ENCODE assay signal across 1 cellular context in the genomic region with DNA sequence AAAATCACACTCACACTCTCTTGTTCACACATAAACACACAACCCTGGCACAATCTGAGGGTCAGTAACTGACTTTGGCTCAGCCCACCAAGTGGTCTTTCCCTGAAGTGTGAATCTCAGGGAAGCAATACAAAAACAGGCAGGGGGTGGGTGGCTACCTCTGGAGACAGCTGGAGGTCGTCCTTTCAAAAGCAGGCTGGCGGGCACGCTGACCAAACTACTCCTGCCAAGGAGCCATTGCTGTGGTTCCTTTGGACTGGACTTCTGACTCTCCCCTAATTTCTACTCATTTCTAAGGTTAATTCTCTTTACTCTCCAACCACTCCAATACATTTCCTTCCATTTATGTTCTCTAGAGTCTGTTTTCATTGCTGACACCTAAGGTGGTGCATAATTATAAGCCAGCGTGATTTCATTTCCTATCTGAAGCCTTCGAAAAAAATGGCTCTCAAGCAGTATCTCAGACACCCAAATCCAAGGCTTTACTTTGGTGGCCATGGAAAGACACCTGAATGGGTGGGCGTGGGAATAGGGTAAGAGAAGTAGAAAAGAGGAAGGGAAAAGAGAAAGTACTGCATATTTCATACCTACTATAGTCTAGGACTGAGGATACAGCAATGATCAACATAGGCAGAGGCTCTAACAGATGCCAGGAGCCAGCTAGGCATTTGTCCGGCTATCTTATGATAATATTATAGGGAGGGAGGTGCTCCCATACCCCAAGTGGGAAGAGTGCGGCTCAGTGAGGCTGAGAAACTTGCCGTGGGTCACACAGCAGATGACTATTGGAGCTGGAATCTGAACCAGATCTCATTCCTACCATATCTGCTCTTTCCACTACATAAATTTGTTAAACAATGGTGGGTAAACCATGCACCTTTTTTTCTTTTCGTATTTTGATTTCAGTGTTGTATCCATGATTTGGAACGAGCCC.
TF ChIP-seq lines count a peak whose summit lies in the region.

No MANE protein-coding gene starts in this region.

TF ChIP-seq in K562, 482 proteins besides CTCF, POLR2A, EP300 and RAD21 (continued from another document and continues in another):
- TF ChIP-seq, protein P1, sequence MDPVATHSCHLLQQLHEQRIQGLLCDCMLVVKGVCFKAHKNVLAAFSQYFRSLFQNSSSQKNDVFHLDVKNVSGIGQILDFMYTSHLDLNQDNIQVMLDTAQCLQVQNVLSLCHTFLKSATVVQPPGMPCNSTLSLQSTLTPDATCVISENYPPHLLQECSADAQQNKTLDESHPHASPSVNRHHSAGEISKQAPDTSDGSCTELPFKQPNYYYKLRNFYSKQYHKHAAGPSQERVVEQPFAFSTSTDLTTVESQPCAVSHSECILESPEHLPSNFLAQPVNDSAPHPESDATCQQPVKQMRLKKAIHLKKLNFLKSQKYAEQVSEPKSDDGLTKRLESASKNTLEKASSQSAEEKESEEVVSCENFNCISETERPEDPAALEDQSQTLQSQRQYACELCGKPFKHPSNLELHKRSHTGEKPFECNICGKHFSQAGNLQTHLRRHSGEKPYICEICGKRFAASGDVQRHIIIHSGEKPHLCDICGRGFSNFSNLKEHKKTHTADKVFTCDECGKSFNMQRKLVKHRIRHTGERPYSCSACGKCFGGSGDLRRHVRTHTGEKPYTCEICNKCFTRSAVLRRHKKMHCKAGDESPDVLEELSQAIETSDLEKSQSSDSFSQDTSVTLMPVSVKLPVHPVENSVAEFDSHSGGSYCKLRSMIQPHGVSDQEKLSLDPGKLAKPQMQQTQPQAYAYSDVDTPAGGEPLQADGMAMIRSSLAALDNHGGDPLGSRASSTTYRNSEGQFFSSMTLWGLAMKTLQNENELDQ (CRISPR knock-in tag; IDR thresholded peaks at IDR 0.05; ENCODE audit: borderline replicate concordance): no peak
- TF ChIP-seq ZNF224 (CRISPR knock-in tag; IDR thresholded peaks at IDR 0.05): no peak
- TF ChIP-seq TSC22D4 (tag; IDR thresholded peaks at IDR 0.05): no peak
- TF ChIP-seq RFX1 (IDR thresholded peaks at IDR 0.05): no peak
- no peak for TF ChIP-seq ZNF707 (CRISPR knock-in tag; conservative IDR thresholded peaks at IDR 0.05)
- no peak for TF ChIP-seq CHD2 (IDR thresholded peaks at IDR 0.05; ENCODE audit: low read depth, low read length)
- TF ChIP-seq HDAC8 (tag; IDR thresholded peaks at IDR 0.05): no peak
- no peak for TF ChIP-seq FIP1L1 (IDR thresholded peaks at IDR 0.05; ENCODE audit: low read depth, low read length, poor library complexity, severe bottlenecking)
- TF ChIP-seq ZKSCAN3 (CRISPR knock-in tag; IDR thresholded peaks at IDR 0.05): 0 out of 2 replicates have a peak, but pooled peaks have one; percentile 8
- peak; percentile 55; the same call in 1 of the 2 replicates for TF ChIP-seq BCOR (IDR thresholded peaks at IDR 0.05)
- no peak for TF ChIP-seq ZNF274 (IDR thresholded peaks at IDR 0.05; ENCODE audit: borderline replicate concordance, low read depth, low read length)
- no peak for TF ChIP-seq EWSR1 (IDR thresholded peaks at IDR 0.05; ENCODE audit: borderline replicate concordance, low read depth, partially characterized antibody)
- TF ChIP-seq ZNF146 (CRISPR knock-in tag; IDR thresholded peaks at IDR 0.05; ENCODE audit: unreplicated experiment): no peak
- TF ChIP-seq, protein P2, sequence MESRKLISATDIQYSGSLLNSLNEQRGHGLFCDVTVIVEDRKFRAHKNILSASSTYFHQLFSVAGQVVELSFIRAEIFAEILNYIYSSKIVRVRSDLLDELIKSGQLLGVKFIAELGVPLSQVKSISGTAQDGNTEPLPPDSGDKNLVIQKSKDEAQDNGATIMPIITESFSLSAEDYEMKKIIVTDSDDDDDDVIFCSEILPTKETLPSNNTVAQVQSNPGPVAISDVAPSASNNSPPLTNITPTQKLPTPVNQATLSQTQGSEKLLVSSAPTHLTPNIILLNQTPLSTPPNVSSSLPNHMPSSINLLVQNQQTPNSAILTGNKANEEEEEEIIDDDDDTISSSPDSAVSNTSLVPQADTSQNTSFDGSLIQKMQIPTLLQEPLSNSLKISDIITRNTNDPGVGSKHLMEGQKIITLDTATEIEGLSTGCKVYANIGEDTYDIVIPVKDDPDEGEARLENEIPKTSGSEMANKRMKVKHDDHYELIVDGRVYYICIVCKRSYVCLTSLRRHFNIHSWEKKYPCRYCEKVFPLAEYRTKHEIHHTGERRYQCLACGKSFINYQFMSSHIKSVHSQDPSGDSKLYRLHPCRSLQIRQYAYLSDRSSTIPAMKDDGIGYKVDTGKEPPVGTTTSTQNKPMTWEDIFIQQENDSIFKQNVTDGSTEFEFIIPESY (CRISPR knock-in tag; IDR thresholded peaks at IDR 0.05): no peak
- TF ChIP-seq THRAP3 (IDR thresholded peaks at IDR 0.05; ENCODE audit: borderline replicate concordance): no peak
- TF ChIP-seq, protein P3, sequence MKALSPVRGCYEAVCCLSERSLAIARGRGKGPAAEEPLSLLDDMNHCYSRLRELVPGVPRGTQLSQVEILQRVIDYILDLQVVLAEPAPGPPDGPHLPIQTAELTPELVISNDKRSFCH (CRISPR knock-in tag; IDR thresholded peaks at IDR 0.05): no peak
- TF ChIP-seq, protein P3 (tag; IDR thresholded peaks at IDR 0.05): no peak
- no peak for TF ChIP-seq ZNF79 (CRISPR knock-in tag; IDR thresholded peaks at IDR 0.05; ENCODE audit: low read depth)
- no peak for TF ChIP-seq BDP1 (IDR thresholded peaks at IDR 0.05; ENCODE audit: insufficient read depth, insufficient read length)
- 0 out of 2 replicates have a peak, but pooled peaks have one; percentile 52 for TF ChIP-seq HIVEP1 (CRISPR knock-in tag; IDR thresholded peaks at IDR 0.05)
- TF ChIP-seq NR3C1 (CRISPR knock-in tag; IDR thresholded peaks at IDR 0.05): no peak
- TF ChIP-seq NONO (IDR thresholded peaks at IDR 0.05; ENCODE audit: low read depth in 2 of 2, low read length in 1 of 2): no peak
- TF ChIP-seq CCNT2 (IDR thresholded peaks at IDR 0.05; ENCODE audit: borderline replicate concordance, extremely low read depth, insufficient read length, low read depth, low read length): no peak
- TF ChIP-seq XRCC4 (IDR thresholded peaks at IDR 0.05; ENCODE audit: extremely low read depth, insufficient read depth, insufficient read length): no peak
- TF ChIP-seq MED1 (CRISPR knock-in tag; IDR thresholded peaks at IDR 0.05; ENCODE audit: borderline replicate concordance): no peak
- no peak for TF ChIP-seq BHLHE40 (IDR thresholded peaks at IDR 0.05; ENCODE audit: low read length)
- TF ChIP-seq, protein P4, sequence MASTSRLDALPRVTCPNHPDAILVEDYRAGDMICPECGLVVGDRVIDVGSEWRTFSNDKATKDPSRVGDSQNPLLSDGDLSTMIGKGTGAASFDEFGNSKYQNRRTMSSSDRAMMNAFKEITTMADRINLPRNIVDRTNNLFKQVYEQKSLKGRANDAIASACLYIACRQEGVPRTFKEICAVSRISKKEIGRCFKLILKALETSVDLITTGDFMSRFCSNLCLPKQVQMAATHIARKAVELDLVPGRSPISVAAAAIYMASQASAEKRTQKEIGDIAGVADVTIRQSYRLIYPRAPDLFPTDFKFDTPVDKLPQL (IDR thresholded peaks at IDR 0.05; ENCODE audit: extremely low read depth, insufficient read length): no peak
- no peak for TF ChIP-seq GATA2 (CRISPR knock-in tag; IDR thresholded peaks at IDR 0.05)
- TF ChIP-seq, protein P5, sequence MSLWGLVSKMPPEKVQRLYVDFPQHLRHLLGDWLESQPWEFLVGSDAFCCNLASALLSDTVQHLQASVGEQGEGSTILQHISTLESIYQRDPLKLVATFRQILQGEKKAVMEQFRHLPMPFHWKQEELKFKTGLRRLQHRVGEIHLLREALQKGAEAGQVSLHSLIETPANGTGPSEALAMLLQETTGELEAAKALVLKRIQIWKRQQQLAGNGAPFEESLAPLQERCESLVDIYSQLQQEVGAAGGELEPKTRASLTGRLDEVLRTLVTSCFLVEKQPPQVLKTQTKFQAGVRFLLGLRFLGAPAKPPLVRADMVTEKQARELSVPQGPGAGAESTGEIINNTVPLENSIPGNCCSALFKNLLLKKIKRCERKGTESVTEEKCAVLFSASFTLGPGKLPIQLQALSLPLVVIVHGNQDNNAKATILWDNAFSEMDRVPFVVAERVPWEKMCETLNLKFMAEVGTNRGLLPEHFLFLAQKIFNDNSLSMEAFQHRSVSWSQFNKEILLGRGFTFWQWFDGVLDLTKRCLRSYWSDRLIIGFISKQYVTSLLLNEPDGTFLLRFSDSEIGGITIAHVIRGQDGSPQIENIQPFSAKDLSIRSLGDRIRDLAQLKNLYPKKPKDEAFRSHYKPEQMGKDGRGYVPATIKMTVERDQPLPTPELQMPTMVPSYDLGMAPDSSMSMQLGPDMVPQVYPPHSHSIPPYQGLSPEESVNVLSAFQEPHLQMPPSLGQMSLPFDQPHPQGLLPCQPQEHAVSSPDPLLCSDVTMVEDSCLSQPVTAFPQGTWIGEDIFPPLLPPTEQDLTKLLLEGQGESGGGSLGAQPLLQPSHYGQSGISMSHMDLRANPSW (CRISPR knock-in tag; IDR thresholded peaks at IDR 0.05): no peak
- TF ChIP-seq, protein P6, sequence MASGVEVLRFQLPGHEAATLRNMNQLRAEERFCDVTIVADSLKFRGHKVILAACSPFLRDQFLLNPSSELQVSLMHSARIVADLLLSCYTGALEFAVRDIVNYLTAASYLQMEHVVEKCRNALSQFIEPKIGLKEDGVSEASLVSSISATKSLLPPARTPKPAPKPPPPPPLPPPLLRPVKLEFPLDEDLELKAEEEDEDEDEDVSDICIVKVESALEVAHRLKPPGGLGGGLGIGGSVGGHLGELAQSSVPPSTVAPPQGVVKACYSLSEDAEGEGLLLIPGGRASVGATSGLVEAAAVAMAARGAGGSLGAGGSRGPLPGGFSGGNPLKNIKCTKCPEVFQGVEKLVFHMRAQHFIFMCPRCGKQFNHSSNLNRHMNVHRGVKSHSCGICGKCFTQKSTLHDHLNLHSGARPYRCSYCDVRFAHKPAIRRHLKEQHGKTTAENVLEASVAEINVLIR (CRISPR knock-in tag; IDR thresholded peaks at IDR 0.05): no peak
- no peak for TF ChIP-seq ELF2 (CRISPR knock-in tag; IDR thresholded peaks at IDR 0.05)
- TF ChIP-seq, protein P7, sequence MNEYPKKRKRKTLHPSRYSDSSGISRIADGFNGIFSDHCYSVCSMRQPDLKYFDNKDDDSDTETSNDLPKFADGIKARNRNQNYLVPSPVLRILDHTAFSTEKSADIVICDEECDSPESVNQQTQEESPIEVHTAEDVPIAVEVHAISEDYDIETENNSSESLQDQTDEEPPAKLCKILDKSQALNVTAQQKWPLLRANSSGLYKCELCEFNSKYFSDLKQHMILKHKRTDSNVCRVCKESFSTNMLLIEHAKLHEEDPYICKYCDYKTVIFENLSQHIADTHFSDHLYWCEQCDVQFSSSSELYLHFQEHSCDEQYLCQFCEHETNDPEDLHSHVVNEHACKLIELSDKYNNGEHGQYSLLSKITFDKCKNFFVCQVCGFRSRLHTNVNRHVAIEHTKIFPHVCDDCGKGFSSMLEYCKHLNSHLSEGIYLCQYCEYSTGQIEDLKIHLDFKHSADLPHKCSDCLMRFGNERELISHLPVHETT (CRISPR knock-in tag; conservative IDR thresholded peaks at IDR 0.05 in 1 of 2, IDR thresholded peaks at IDR 0.05 in 1 of 2): no peak
- TF ChIP-seq, protein P8, sequence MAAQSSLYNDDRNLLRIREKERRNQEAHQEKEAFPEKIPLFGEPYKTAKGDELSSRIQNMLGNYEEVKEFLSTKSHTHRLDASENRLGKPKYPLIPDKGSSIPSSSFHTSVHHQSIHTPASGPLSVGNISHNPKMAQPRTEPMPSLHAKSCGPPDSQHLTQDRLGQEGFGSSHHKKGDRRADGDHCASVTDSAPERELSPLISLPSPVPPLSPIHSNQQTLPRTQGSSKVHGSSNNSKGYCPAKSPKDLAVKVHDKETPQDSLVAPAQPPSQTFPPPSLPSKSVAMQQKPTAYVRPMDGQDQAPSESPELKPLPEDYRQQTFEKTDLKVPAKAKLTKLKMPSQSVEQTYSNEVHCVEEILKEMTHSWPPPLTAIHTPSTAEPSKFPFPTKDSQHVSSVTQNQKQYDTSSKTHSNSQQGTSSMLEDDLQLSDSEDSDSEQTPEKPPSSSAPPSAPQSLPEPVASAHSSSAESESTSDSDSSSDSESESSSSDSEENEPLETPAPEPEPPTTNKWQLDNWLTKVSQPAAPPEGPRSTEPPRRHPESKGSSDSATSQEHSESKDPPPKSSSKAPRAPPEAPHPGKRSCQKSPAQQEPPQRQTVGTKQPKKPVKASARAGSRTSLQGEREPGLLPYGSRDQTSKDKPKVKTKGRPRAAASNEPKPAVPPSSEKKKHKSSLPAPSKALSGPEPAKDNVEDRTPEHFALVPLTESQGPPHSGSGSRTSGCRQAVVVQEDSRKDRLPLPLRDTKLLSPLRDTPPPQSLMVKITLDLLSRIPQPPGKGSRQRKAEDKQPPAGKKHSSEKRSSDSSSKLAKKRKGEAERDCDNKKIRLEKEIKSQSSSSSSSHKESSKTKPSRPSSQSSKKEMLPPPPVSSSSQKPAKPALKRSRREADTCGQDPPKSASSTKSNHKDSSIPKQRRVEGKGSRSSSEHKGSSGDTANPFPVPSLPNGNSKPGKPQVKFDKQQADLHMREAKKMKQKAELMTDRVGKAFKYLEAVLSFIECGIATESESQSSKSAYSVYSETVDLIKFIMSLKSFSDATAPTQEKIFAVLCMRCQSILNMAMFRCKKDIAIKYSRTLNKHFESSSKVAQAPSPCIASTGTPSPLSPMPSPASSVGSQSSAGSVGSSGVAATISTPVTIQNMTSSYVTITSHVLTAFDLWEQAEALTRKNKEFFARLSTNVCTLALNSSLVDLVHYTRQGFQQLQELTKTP (IDR thresholded peaks at IDR 0.05; ENCODE audit: low read depth in 1 of 2, partially characterized antibody in 2 of 2): no peak
- no peak for TF ChIP-seq ZBTB1 (CRISPR knock-in tag; IDR thresholded peaks at IDR 0.05; ENCODE audit: borderline replicate concordance, low read depth)
- TF ChIP-seq PTTG1 (tag; IDR thresholded peaks at IDR 0.05; ENCODE audit: low read depth): peak; percentile 26; the same call in 1 of the 2 replicates
- TF ChIP-seq BRD9 (IDR thresholded peaks at IDR 0.05; ENCODE audit: low read depth, partially characterized antibody): no peak
- TF ChIP-seq MECOM (CRISPR knock-in tag; IDR thresholded peaks at IDR 0.05): 0 out of 2 replicates have a peak, but pooled peaks have one; percentile 14
